ENCODE assay signal across 1 cellular context in the genomic region with DNA sequence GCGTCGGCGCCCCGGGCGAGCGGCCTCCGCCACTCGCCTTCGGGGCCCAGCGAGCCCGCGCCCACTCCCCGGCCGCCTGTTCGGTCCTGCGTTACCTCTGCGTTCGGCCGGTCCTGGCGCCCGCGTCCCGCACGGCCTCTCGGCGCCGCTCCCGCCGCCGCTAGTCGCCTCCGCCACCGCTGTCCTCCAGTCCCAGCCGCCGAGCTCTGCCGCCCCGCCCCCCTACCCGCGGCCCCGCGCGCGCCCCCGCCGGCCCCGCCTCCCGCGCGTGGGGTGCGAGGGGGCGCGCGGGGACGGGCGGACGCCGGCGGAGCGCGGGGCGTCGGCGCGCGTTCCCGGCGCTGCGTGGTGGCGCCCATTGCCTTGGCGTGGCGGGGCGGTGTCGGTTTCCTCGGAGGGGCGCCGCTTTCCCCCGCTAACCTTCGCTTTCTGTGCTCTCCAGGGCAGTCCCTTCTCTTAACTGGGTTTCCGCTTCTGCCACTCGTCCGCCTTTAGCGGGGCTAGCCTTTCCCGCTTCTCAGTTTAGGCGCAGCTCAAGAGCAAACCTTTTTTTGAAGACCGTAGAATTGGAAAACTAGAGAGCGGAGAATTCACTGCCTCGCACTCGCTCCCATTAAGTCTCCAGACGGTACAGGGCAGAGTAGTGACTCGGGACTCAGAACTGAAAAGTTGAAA.
TF ChIP-seq lines count a peak whose summit lies in the region.

A gene with protein sequence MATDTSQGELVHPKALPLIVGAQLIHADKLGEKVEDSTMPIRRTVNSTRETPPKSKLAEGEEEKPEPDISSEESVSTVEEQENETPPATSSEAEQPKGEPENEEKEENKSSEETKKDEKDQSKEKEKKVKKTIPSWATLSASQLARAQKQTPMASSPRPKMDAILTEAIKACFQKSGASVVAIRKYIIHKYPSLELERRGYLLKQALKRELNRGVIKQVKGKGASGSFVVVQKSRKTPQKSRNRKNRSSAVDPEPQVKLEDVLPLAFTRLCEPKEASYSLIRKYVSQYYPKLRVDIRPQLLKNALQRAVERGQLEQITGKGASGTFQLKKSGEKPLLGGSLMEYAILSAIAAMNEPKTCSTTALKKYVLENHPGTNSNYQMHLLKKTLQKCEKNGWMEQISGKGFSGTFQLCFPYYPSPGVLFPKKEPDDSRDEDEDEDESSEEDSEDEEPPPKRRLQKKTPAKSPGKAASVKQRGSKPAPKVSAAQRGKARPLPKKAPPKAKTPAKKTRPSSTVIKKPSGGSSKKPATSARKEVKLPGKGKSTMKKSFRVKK (minus strand): TSS at position 208 of the 675 bp plus-strand sequence. CDS start 6,867 bp downstream, outside the sequence.

TF ChIP-seq in GM12878, 131 proteins besides CTCF, POLR2A, EP300 and RAD21 (continued from another document):
- TF ChIP-seq, protein P1, sequence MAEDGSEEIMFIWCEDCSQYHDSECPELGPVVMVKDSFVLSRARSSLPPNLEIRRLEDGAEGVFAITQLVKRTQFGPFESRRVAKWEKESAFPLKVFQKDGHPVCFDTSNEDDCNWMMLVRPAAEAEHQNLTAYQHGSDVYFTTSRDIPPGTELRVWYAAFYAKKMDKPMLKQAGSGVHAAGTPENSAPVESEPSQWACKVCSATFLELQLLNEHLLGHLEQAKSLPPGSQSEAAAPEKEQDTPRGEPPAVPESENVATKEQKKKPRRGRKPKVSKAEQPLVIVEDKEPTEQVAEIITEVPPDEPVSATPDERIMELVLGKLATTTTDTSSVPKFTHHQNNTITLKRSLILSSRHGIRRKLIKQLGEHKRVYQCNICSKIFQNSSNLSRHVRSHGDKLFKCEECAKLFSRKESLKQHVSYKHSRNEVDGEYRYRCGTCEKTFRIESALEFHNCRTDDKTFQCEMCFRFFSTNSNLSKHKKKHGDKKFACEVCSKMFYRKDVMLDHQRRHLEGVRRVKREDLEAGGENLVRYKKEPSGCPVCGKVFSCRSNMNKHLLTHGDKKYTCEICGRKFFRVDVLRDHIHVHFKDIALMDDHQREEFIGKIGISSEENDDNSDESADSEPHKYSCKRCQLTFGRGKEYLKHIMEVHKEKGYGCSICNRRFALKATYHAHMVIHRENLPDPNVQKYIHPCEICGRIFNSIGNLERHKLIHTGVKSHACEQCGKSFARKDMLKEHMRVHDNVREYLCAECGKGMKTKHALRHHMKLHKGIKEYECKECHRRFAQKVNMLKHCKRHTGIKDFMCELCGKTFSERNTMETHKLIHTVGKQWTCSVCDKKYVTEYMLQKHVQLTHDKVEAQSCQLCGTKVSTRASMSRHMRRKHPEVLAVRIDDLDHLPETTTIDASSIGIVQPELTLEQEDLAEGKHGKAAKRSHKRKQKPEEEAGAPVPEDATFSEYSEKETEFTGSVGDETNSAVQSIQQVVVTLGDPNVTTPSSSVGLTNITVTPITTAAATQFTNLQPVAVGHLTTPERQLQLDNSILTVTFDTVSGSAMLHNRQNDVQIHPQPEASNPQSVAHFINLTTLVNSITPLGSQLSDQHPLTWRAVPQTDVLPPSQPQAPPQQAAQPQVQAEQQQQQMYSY (CRISPR knock-in tag; IDR thresholded peaks at IDR 0.05) = no peak
- TF ChIP-seq, protein P2, sequence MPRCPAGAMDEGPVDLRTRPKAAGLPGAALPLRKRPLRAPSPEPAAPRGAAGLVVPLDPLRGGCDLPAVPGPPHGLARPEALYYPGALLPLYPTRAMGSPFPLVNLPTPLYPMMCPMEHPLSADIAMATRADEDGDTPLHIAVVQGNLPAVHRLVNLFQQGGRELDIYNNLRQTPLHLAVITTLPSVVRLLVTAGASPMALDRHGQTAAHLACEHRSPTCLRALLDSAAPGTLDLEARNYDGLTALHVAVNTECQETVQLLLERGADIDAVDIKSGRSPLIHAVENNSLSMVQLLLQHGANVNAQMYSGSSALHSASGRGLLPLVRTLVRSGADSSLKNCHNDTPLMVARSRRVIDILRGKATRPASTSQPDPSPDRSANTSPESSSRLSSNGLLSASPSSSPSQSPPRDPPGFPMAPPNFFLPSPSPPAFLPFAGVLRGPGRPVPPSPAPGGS (IDR thresholded peaks at IDR 0.05; ENCODE audit: borderline replicate concordance, insufficient read depth, low read depth, low read length, poor library complexity, severe bottlenecking) = no peak
- peak; percentile 62; the same call in 1 of the 2 replicates for TF ChIP-seq PML (IDR thresholded peaks at IDR 0.05; ENCODE audit: low read length)
- TF ChIP-seq EED (IDR thresholded peaks at IDR 0.05; ENCODE audit: low read depth) = no peak; the same call in 1 of the 2 replicates
- no peak for TF ChIP-seq SUZ12 (IDR thresholded peaks at IDR 0.05; ENCODE audit: unreplicated experiment)
- TF ChIP-seq SMC3 (IDR thresholded peaks at IDR 0.05; ENCODE audit: borderline replicate concordance, low read length) = no peak
- TF ChIP-seq POU2F2 (IDR thresholded peaks at IDR 0.05; ENCODE audit: borderline replicate concordance, low read depth, low read length) = peak; percentile 56; the same call in 1 of the 3 replicates
- TF ChIP-seq, protein P3, sequence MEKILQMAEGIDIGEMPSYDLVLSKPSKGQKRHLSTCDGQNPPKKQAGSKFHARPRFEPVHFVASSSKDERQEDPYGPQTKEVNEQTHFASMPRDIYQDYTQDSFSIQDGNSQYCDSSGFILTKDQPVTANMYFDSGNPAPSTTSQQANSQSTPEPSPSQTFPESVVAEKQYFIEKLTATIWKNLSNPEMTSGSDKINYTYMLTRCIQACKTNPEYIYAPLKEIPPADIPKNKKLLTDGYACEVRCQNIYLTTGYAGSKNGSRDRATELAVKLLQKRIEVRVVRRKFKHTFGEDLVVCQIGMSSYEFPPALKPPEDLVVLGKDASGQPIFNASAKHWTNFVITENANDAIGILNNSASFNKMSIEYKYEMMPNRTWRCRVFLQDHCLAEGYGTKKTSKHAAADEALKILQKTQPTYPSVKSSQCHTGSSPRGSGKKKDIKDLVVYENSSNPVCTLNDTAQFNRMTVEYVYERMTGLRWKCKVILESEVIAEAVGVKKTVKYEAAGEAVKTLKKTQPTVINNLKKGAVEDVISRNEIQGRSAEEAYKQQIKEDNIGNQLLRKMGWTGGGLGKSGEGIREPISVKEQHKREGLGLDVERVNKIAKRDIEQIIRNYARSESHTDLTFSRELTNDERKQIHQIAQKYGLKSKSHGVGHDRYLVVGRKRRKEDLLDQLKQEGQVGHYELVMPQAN (conservative IDR thresholded peaks at IDR 0.05) = peak; percentile 83
- TF ChIP-seq POLR2AphosphoS5 (IDR thresholded peaks at IDR 0.05; ENCODE audit: low read length) = peak; percentile 80
- TF ChIP-seq, protein P4, sequence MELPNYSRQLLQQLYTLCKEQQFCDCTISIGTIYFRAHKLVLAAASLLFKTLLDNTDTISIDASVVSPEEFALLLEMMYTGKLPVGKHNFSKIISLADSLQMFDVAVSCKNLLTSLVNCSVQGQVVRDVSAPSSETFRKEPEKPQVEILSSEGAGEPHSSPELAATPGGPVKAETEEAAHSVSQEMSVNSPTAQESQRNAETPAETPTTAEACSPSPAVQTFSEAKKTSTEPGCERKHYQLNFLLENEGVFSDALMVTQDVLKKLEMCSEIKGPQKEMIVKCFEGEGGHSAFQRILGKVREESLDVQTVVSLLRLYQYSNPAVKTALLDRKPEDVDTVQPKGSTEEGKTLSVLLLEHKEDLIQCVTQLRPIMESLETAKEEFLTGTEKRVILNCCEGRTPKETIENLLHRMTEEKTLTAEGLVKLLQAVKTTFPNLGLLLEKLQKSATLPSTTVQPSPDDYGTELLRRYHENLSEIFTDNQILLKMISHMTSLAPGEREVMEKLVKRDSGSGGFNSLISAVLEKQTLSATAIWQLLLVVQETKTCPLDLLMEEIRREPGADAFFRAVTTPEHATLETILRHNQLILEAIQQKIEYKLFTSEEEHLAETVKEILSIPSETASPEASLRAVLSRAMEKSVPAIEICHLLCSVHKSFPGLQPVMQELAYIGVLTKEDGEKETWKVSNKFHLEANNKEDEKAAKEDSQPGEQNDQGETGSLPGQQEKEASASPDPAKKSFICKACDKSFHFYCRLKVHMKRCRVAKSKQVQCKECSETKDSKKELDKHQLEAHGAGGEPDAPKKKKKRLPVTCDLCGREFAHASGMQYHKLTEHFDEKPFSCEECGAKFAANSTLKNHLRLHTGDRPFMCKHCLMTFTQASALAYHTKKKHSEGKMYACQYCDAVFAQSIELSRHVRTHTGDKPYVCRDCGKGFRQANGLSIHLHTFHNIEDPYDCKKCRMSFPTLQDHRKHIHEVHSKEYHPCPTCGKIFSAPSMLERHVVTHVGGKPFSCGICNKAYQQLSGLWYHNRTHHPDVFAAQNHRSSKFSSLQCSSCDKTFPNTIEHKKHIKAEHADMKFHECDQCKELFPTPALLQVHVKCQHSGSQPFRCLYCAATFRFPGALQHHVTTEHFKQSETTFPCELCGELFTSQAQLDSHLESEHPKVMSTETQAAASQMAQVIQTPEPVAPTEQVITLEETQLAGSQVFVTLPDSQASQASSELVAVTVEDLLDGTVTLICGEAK (IDR thresholded peaks at IDR 0.05; ENCODE audit: borderline replicate concordance) = peak; percentile 52; the same call in 1 of the 2 replicates
- no peak for TF ChIP-seq SPI1 (IDR thresholded peaks at IDR 0.05; ENCODE audit: borderline replicate concordance, insufficient read depth, low read depth, low read length)
